In genomic region chr10:30696416-30697185, GRCh38 we compare ENCODE assay signal across 8 cellular contexts.
DNase-seq lines count a peak whose midpoint lies in the region; ATAC-seq, FAIRE-seq and TF ChIP-seq lines count a peak whose summit lies in the region.
"Not testable (repeated sequence)": the region's sequence is repeated elsewhere in the genome, so short reads cannot be mapped to it uniquely, and the experiment has no call there.

No MANE protein-coding gene starts in this region.

- not testable (repeated sequence) for TF ChIP-seq POLR2A in H1 (IDR thresholded peaks at IDR 0.05; ENCODE audit: control extremely low read depth in 1 of 2, low read depth in 2 of 2, low read length in 2 of 2)

- WGBS in H1 (ENCODE audit: extremely low coverage in 1 of 2, insufficient coverage in 1 of 2, insufficient read length in 1 of 2, insufficient replicate concordance in 2 of 2, low coverage in 1 of 2, low lambda C conversion rate in 2 of 2, missing lambda C conversion rate in 1 of 2), 2 experiments: 94% methylated on average over 9 of the region's 10 CpGs; no CpG with 5 or more reads in 1 of the 2 experiments
- no CpG with 5 or more reads among the region's 10 CpGs for WGBS in mesendoderm (ENCODE audit: extremely low coverage, insufficient coverage, low lambda C conversion rate)

- H2AFZ ChIP-seq in OCI-LY1 (ENCODE audit: low read length); H1 (ENCODE audit: low read length): not testable (repeated sequence)

- not testable (repeated sequence) for H3K36me3 Mint-ChIP-seq in CD4-positive, CD25-positive, alpha-beta regulatory T cell; type B pancreatic cell
- H3K36me3 Mint-ChIP-seq in activated CD4-positive, alpha-beta T cell treated with anti-CD3 and anti-CD28 coated beads for 36 hours (ENCODE audit: low read depth): peaks cover 34% of the 10 kb centered on the region
- H3K36me3 Mint-ChIP-seq in activated naive CD4-positive, alpha-beta T cell treated with anti-CD3 and anti-CD28 coated beads, Interleukin-2, amount 10 ng/mL, durations not matched to agents 7 days and 5 days: peaks cover 14% of the 10 kb centered on the region

- H3K9me3 Mint-ChIP-seq in CD4-positive, CD25-positive, alpha-beta regulatory T cell; activated CD4-positive, alpha-beta T cell treated with anti-CD3 and anti-CD28 coated beads for 36 hours (ENCODE audit: low read depth); activated naive CD4-positive, alpha-beta T cell treated with anti-CD3 and anti-CD28 coated beads, Interleukin-2, amount 10 ng/mL, durations not matched to agents 7 days and 5 days; type B pancreatic cell: not testable (repeated sequence)

- H4K91ac ChIP-seq in H1 (replicated peaks; ENCODE audit: insufficient read length, low read length): not testable (repeated sequence)

- TF ChIP-seq EP300 in H1 (IDR thresholded peaks at IDR 0.05; ENCODE audit: borderline replicate concordance in 1 of 2, low read depth in 2 of 2, low read length in 2 of 2): not testable (repeated sequence)

- not testable (repeated sequence) for H3K4ac ChIP-seq in H1 (replicated peaks; ENCODE audit: insufficient read length, low read depth, low read length); mesendoderm (ENCODE audit: low read depth, low read length)

- H3K56ac ChIP-seq in H1 (replicated peaks; ENCODE audit: insufficient read length, low read depth, low read length); mesendoderm (ENCODE audit: low read length): not testable (repeated sequence)

- not testable (repeated sequence) for DNase-seq in CD4-positive, CD25-positive, alpha-beta regulatory T cell; activated CD4-positive, alpha-beta T cell treated with anti-CD3 and anti-CD28 coated beads for 36 hours; activated naive CD4-positive, alpha-beta T cell treated with anti-CD3 and anti-CD28 coated beads, Interleukin-2, amount 10 ng/mL, durations not matched to agents 7 days and 5 days; H1 (ENCODE audit: low read depth in 1 of 2, low spot score in 2 of 2); type B pancreatic cell (ENCODE audit: extremely low spot score, unreplicated experiment)
- peak; percentile 45 for DNase-seq in mesendoderm

- H3K9me3 ChIP-seq in CD4-positive, CD25-positive, alpha-beta regulatory T cell (ENCODE audit: control insufficient read depth in 2 of 2, low read length in 2 of 2); OCI-LY1 (ENCODE audit: low read length); H1 (ENCODE audit: insufficient read depth in 2 of 2, low read depth in 1 of 2, low read length in 1 of 2): not testable (repeated sequence)

- H3K4me1 Mint-ChIP-seq in CD4-positive, CD25-positive, alpha-beta regulatory T cell: peaks cover 27 to 71% (median 45%) of the 10 kb centered on the region in 4 donors
- peaks cover 86% of the 10 kb centered on the region for H3K4me1 Mint-ChIP-seq in activated CD4-positive, alpha-beta T cell treated with anti-CD3 and anti-CD28 coated beads for 36 hours
- peaks cover 73% of the 10 kb centered on the region for H3K4me1 Mint-ChIP-seq in activated naive CD4-positive, alpha-beta T cell treated with anti-CD3 and anti-CD28 coated beads, Interleukin-2, amount 10 ng/mL, durations not matched to agents 7 days and 5 days
- H3K4me1 Mint-ChIP-seq in type B pancreatic cell (ENCODE audit: unreplicated experiment): peaks cover 15% of the 10 kb centered on the region

- peak; percentile 47 for TF ChIP-seq CTCF in OCI-LY1 (IDR thresholded peaks at IDR 0.05; ENCODE audit: low read length)
- TF ChIP-seq CTCF in H1 (IDR thresholded peaks at IDR 0.05; ENCODE audit: control extremely low read depth in 1 of 3, insufficient read depth in 1 of 3, low read depth in 1 of 3, low read length in 3 of 3): peak in 1 of 3 experiments; percentile 32; a peak in 1 of 4 replicates
- TF ChIP-seq CTCF in type B pancreatic cell (conservative IDR thresholded peaks at IDR 0.05): peak; percentile 57

- not testable (repeated sequence) for H3K9me2 ChIP-seq in OCI-LY1 (ENCODE audit: low read depth, low read length)

- H4K5ac ChIP-seq in H1 (ENCODE audit: insufficient read length, low read depth, low read length); mesendoderm (ENCODE audit: low read length): not testable (repeated sequence)

- not testable (repeated sequence) for H3K27me3 Mint-ChIP-seq in CD4-positive, CD25-positive, alpha-beta regulatory T cell; activated CD4-positive, alpha-beta T cell treated with anti-CD3 and anti-CD28 coated beads for 36 hours; activated naive CD4-positive, alpha-beta T cell treated with anti-CD3 and anti-CD28 coated beads, Interleukin-2, amount 10 ng/mL, durations not matched to agents 7 days and 5 days
- H3K27me3 Mint-ChIP-seq in type B pancreatic cell: peaks cover 11% of the 10 kb centered on the region

- H3K4me2 ChIP-seq in OCI-LY1 (ENCODE audit: low read length); H1 (ENCODE audit: insufficient read depth in 1 of 2, low read depth in 2 of 2, low read length in 2 of 2); mesendoderm (ENCODE audit: low read length): not testable (repeated sequence)

- intact Hi-C loops in activated CD4-positive, alpha-beta T cell treated with anti-CD3 and anti-CD28 coated beads for 36 hours (cut with DNase I, micrococcal nuclease): not testable (repeated sequence)

- not testable (repeated sequence) for H2BK5ac ChIP-seq in H1 (ENCODE audit: low read depth, low read length); mesendoderm (ENCODE audit: low read length)

- not testable (repeated sequence) for ATAC-seq in CD4-positive, CD25-positive, alpha-beta regulatory T cell (ENCODE audit: low read depth in 2 of 2); activated CD4-positive, alpha-beta T cell treated with anti-CD3 and anti-CD28 coated beads for 36 hours
- ATAC-seq in GM18867 (IDR thresholded peaks at IDR 0.05; ENCODE audit: unreplicated experiment): peak; percentile 28

- not testable (repeated sequence) for H2BK20ac ChIP-seq in H1 (ENCODE audit: low read length)

- peaks cover 57% of the 10 kb centered on the region for H3K4me1 ChIP-seq in CD4-positive, CD25-positive, alpha-beta regulatory T cell (ENCODE audit: control insufficient read depth, insufficient read depth, low read length, poor library complexity, severe bottlenecking)
- peaks cover 28% of the 10 kb centered on the region for H3K4me1 ChIP-seq in OCI-LY1 (ENCODE audit: insufficient read depth, low read length, severe bottlenecking)
- peaks cover 0 to 11% (median 4%) of the 10 kb centered on the region in 4 experiments; a peak in 5 of 7 replicates for H3K4me1 ChIP-seq in H1 (replicated peaks in 1 of 4; ENCODE audit: control insufficient read depth in 3 of 4, insufficient read depth in 4 of 4, low read length in 3 of 4)
- not testable (repeated sequence) for H3K4me1 ChIP-seq in mesendoderm (ENCODE audit: control insufficient read depth, low read depth, low read length)

- POLR2A ChIA-PET in activated CD4-positive, alpha-beta T cell treated with anti-CD3 and anti-CD28 coated beads for 36 hours (lab: Charles Lee): interaction anchor here (2.5 kb wide), 1 partner anchor 8 kb away, joined by 8 read pairs; no protein-coding TSS in a partner anchor
- POLR2A ChIA-PET in H1 (lab: Charles Lee; ENCODE audit: partially characterized antibody): interaction anchor here (0.7 kb wide), 1 partner anchor 9 kb away, joined by 3 read pairs; no protein-coding TSS in a partner anchor

- peak in 1 of 2 experiments; percentile 24; a peak in 1 of 4 replicates for TF ChIP-seq RAD21 in H1 (IDR thresholded peaks at IDR 0.05 in 1 of 2, conservative IDR thresholded peaks at IDR 0.05 in 1 of 2; ENCODE audit: low read depth in 2 of 2, low read length in 2 of 2)

- H3K23me2 ChIP-seq in H1 (ENCODE audit: low read depth, low read length): not testable (repeated sequence)

- FAIRE-seq in H1 (lab: Jason Lieb, UNC): peak; percentile 87

- not testable (repeated sequence) for H3K18ac ChIP-seq in H1 (ENCODE audit: extremely low read depth, low read length); mesendoderm (ENCODE audit: low read length)

- H3K14ac ChIP-seq in H1 (ENCODE audit: insufficient read length): not testable (repeated sequence)

- H3K23ac ChIP-seq in H1 (ENCODE audit: insufficient read length); mesendoderm (ENCODE audit: low read length): not testable (repeated sequence)

- CTCF ChIA-PET in activated CD4-positive, alpha-beta T cell treated with anti-CD3 and anti-CD28 coated beads for 36 hours (lab: Charles Lee): interaction anchor here (0.7 to 3.0 kb wide), 5 partner anchors 8 to 26 kb away, joined by 3 to 19 read pairs (median 7); no protein-coding TSS in a partner anchor
- CTCF ChIA-PET in activated naive CD4-positive, alpha-beta T cell treated with anti-CD3 and anti-CD28 coated beads, Interleukin-2, amount 10 ng/mL, durations not matched to agents 7 days and 5 days (lab: Charles Lee): interaction anchor here (1.2 to 1.9 kb wide), 3 partner anchors 9 to 78 kb away, joined by 3 to 7 read pairs (median 5); no protein-coding TSS in a partner anchor
- CTCF ChIA-PET in H1 (lab: Charles Lee; ENCODE audit: partially characterized antibody): interaction anchor here (0.8 to 2.3 kb wide), 11 partner anchors 9 to 1032 kb away, joined by 3 to 9 read pairs (median 4); no protein-coding TSS in a partner anchor

- H3K79me1 ChIP-seq in H1 (ENCODE audit: low read depth, low read length); mesendoderm (ENCODE audit: low read length): not testable (repeated sequence)

- H3K27ac Mint-ChIP-seq in CD4-positive, CD25-positive, alpha-beta regulatory T cell: peak overlapping the region; percentile 87 to 99 (median 90)
- peak overlapping the region; percentile 96 for H3K27ac Mint-ChIP-seq in activated CD4-positive, alpha-beta T cell treated with anti-CD3 and anti-CD28 coated beads for 36 hours
- H3K27ac Mint-ChIP-seq in activated naive CD4-positive, alpha-beta T cell treated with anti-CD3 and anti-CD28 coated beads, Interleukin-2, amount 10 ng/mL, durations not matched to agents 7 days and 5 days: peak overlapping the region; percentile 93
- H3K27ac Mint-ChIP-seq in type B pancreatic cell: not testable (repeated sequence)

- H2BK12ac ChIP-seq in H1 (ENCODE audit: low read depth, low read length): not testable (repeated sequence)

- peak overlapping the region; percentile 57; the same call in 1 of the 2 replicates for H4K8ac ChIP-seq in H1 (ENCODE audit: extremely low read depth, insufficient read depth, low read length)
- H4K8ac ChIP-seq in mesendoderm (ENCODE audit: low read depth, low read length): not testable (repeated sequence)

- H4K20me1 ChIP-seq in OCI-LY1 (ENCODE audit: insufficient read depth, low read length); H1 (replicated peaks in 1 of 2; ENCODE audit: control insufficient read depth in 1 of 2, insufficient read depth in 2 of 2, low read length in 2 of 2): not testable (repeated sequence)

- not testable (repeated sequence) for H3K79me2 ChIP-seq in OCI-LY1 (ENCODE audit: insufficient read depth, low read length); H1 (ENCODE audit: control insufficient read depth in 1 of 2, insufficient read depth in 2 of 2, low read length in 2 of 2); mesendoderm (ENCODE audit: control insufficient read depth, insufficient read depth, low read length)

- peak overlapping the region; percentile 65 for H3K27ac ChIP-seq in CD4-positive, CD25-positive, alpha-beta regulatory T cell (ENCODE audit: insufficient read depth, low read length, poor library complexity, severe bottlenecking)
- not testable (repeated sequence) for H3K27ac ChIP-seq in OCI-LY1 (ENCODE audit: low read depth, low read length, poor library complexity, severe bottlenecking); H1 (ENCODE audit: low read depth, low read length); mesendoderm (ENCODE audit: low read depth, low read length)

- H3K4me3 Mint-ChIP-seq in CD4-positive, CD25-positive, alpha-beta regulatory T cell: peak overlapping the region in 3 of 4 donors; percentile 59 to 87 (median 79)
- H3K4me3 Mint-ChIP-seq in activated CD4-positive, alpha-beta T cell treated with anti-CD3 and anti-CD28 coated beads for 36 hours; activated naive CD4-positive, alpha-beta T cell treated with anti-CD3 and anti-CD28 coated beads, Interleukin-2, amount 10 ng/mL, durations not matched to agents 7 days and 5 days; type B pancreatic cell: not testable (repeated sequence)

- not testable (repeated sequence) for H3K4me3 ChIP-seq in CD4-positive, CD25-positive, alpha-beta regulatory T cell (ENCODE audit: low read depth, low read length); OCI-LY1 (ENCODE audit: low read depth, low read length, poor library complexity, severe bottlenecking); H1 (ENCODE audit: extremely low read depth in 1 of 4, insufficient read depth in 2 of 4, low read depth in 3 of 4, low read length in 4 of 4); mesendoderm (ENCODE audit: low read length)

- not testable (repeated sequence) for H2BK15ac ChIP-seq in H1 (ENCODE audit: low read length); mesendoderm (replicated peaks; ENCODE audit: low read depth)

- H3K36me3 ChIP-seq in CD4-positive, CD25-positive, alpha-beta regulatory T cell (ENCODE audit: control insufficient read depth, insufficient read depth, low read length); OCI-LY1 (ENCODE audit: insufficient read depth, low read length); H1 (ENCODE audit: control insufficient read depth in 2 of 4, insufficient read depth in 4 of 4, low read length in 3 of 4); mesendoderm (ENCODE audit: control insufficient read depth, insufficient read depth, low read length): not testable (repeated sequence)

- not testable (repeated sequence) for H2BK120ac ChIP-seq in H1 (replicated peaks; ENCODE audit: low read depth, low read length); mesendoderm (ENCODE audit: low read depth, low read length)

- not testable (repeated sequence) for H2AK5ac ChIP-seq in H1 (ENCODE audit: low read depth, low read length); mesendoderm (ENCODE audit: low read length)

- H3K9ac ChIP-seq in OCI-LY1 (ENCODE audit: low read length); H1 (replicated peaks in 1 of 4; ENCODE audit: extremely low read depth in 1 of 4, low read depth in 3 of 4, low read length in 3 of 4); mesendoderm (ENCODE audit: low read length): not testable (repeated sequence)

- not testable (repeated sequence) for H3F3A ChIP-seq in OCI-LY1 (ENCODE audit: insufficient read depth, low read length)

- H3K27me3 ChIP-seq in CD4-positive, CD25-positive, alpha-beta regulatory T cell (ENCODE audit: control insufficient read depth, insufficient read depth, low read length); OCI-LY1 (ENCODE audit: insufficient read depth, low read length); H1 (replicated peaks in 1 of 4; ENCODE audit: control insufficient read depth in 3 of 4, extremely low read depth in 1 of 4, insufficient read depth in 3 of 4, low read length in 3 of 4); mesendoderm (ENCODE audit: insufficient read depth, low read length, poor library complexity): not testable (repeated sequence)
